ENCODE assay signal across 25 cellular contexts in the genomic region with DNA sequence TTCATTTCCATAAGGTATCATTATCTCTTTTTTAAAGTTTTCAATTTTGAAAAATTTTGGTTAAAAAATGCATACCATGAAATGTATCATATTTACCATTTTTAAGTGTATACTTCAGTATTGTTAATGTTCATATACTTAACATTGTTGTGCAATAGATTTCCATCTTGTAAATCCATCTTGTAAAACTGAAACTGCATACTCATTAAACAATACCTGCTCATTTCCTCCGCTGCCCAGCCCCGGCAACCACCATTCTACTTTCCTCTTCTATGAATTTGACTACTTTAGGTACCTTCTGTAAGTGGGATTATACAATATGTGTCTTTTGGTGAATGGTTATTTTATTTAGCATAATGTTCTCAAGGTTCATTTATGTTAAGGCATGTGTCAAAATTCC. TPM values are rescaled to one million over a fixed set of nuclear protein-coding genes. Genes with fewer than 3 reads are reported as not detected.
"Had no signal": no experiment of that assay in that cellular context is flagged by ENCODE, and none has a peak within 500 bp of the region (broad histone marks: within the 10 kb centered on the region; RNA-seq: fewer than 3 reads in every experiment).

No MANE protein-coding gene starts in this region.

- H2AFZ ChIP-seq: hepatocyte had no signal

- H3K4me3 ChIP-seq: hepatocyte, mucosa of descending colon, thoracic aorta, upper lobe of left lung had no signal

- H3K4me3 Mint-ChIP-seq: activated naive CD4-positive, alpha-beta T cell treated with anti-CD3 and anti-CD28 coated beads, Interleukin-2, amount 10 ng/mL, durations not matched to agents 7 days and 5 days; activated naive CD8-positive, alpha-beta T cell treated with anti-CD3 and anti-CD28 coated beads, Interleukin-2, amount 50 U/mL, for 24 hours; endodermal cell; naive B cell; neural crest cell; T-cell had no signal

- H3K27ac Mint-ChIP-seq: activated naive CD4-positive, alpha-beta T cell treated with anti-CD3 and anti-CD28 coated beads, Interleukin-2, amount 10 ng/mL, durations not matched to agents 7 days and 5 days; activated naive CD8-positive, alpha-beta T cell treated with anti-CD3 and anti-CD28 coated beads, Interleukin-2, amount 50 U/mL, for 24 hours; endodermal cell; naive B cell; T-cell had no signal

- H3K9me3 ChIP-seq: mucosa of descending colon, thoracic aorta, upper lobe of left lung had no signal

- H3K27me3 ChIP-seq: brain microvascular endothelial cell, hepatocyte, upper lobe of left lung had no signal

- H3K4me1 Mint-ChIP-seq: activated naive CD4-positive, alpha-beta T cell treated with anti-CD3 and anti-CD28 coated beads, Interleukin-2, amount 10 ng/mL, durations not matched to agents 7 days and 5 days; activated naive CD8-positive, alpha-beta T cell treated with anti-CD3 and anti-CD28 coated beads, Interleukin-2, amount 50 U/mL, for 24 hours; naive B cell; T-cell had no signal

- H3K27ac ChIP-seq: brain microvascular endothelial cell, epithelial cell of prostate, hepatocyte, thoracic aorta, upper lobe of left lung had no signal

- H3K36me3 ChIP-seq: brain microvascular endothelial cell, thoracic aorta, upper lobe of left lung had no signal

- H3K36me3 Mint-ChIP-seq: activated naive CD4-positive, alpha-beta T cell treated with anti-CD3 and anti-CD28 coated beads, Interleukin-2, amount 10 ng/mL, durations not matched to agents 7 days and 5 days; naive B cell; T-cell had no signal

- H3K4me2 ChIP-seq: hepatocyte had no signal

- H3K79me2 ChIP-seq: hepatocyte had no signal

- H3K9me3 Mint-ChIP-seq: activated naive CD4-positive, alpha-beta T cell treated with anti-CD3 and anti-CD28 coated beads, Interleukin-2, amount 10 ng/mL, durations not matched to agents 7 days and 5 days; activated naive CD8-positive, alpha-beta T cell treated with anti-CD3 and anti-CD28 coated beads, Interleukin-2, amount 50 U/mL, for 24 hours; endodermal cell; neural crest cell; T-cell had no signal

- DNase-seq: activated CD4-positive, CD25-positive, alpha-beta regulatory T cell; activated CD8-positive, alpha-beta memory T cell treated with anti-CD3 and anti-CD28 coated beads for 24 hours; activated effector memory CD4-positive, alpha-beta T cell treated with Interleukin-2 at 50 U/mL for 16 hours; activated naive CD4-positive, alpha-beta T cell treated with anti-CD3 and anti-CD28 coated beads, Interleukin-2, amount 10 ng/mL, durations not matched to agents 7 days and 5 days; activated naive CD8-positive, alpha-beta T cell treated with anti-CD3 and anti-CD28 coated beads, Interleukin-2, amount 50 U/mL, for 24 hours; anterior cingulate cortex; brain microvascular endothelial cell; central memory CD4-positive, alpha-beta T cell; endodermal cell; foreskin fibroblast; left cardiac atrium; mesenchymal stem cell; mucosa of descending colon; naive B cell; retina; stimulated activated CD4-positive, alpha-beta T cell treated with anti-CD3 and anti-CD28 coated beads, Interleukin-2, amount 100 ng/mL, for 48 hours; T-cell; T-helper 9 cell; upper lobe of left lung had no signal

- ATAC-seq: activated naive CD8-positive, alpha-beta T cell treated with anti-CD3 and anti-CD28 coated beads, Interleukin-2, amount 50 U/mL, for 24 hours; left cardiac atrium; mucosa of descending colon; SK-N-SH treated with all-trans-retinoic acid at 6 μM for 48 hours; T-cell had no signal

RNA-seq across cellular contexts. Expression of gene CCL7, which starts 8.5 kb away (rescaled TPM):
- total RNA-seq: endodermal cell, hepatocyte, left cardiac atrium, lower leg skin, mucosa of descending colon, neural crest cell, T-cell had no signal

RNA-seq across cellular contexts. Expression of gene CCL11, which starts 24.0 kb away (rescaled TPM):
- total RNA-seq: endodermal cell, hepatocyte, lower leg skin, neural crest cell, T-cell, thoracic aorta had no signal

RNA-seq across cellular contexts. Expression of gene CCL8, which starts 57.7 kb away (rescaled TPM):
- total RNA-seq: endodermal cell, hepatocyte, lower leg skin, neural crest cell, T-cell had no signal
